1 cellular context compared by ENCODE assay signal in genomic region chr1:21541835-21542234, GRCh38.
A peak's percentile ranks its signal among the peaks of the same experiment; 100 is the strongest.
TF ChIP-seq lines count a peak whose summit lies in the region.

No MANE protein-coding gene starts in this region.

TF ChIP-seq in SK-N-SH, 30 proteins besides CTCF, POLR2A, EP300 and RAD21:
- TF ChIP-seq, protein P1, sequence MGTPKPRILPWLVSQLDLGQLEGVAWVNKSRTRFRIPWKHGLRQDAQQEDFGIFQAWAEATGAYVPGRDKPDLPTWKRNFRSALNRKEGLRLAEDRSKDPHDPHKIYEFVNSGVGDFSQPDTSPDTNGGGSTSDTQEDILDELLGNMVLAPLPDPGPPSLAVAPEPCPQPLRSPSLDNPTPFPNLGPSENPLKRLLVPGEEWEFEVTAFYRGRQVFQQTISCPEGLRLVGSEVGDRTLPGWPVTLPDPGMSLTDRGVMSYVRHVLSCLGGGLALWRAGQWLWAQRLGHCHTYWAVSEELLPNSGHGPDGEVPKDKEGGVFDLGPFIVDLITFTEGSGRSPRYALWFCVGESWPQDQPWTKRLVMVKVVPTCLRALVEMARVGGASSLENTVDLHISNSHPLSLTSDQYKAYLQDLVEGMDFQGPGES (IDR thresholded peaks at IDR 0.05; ENCODE audit: low read depth, low read length), result no peak
- TF ChIP-seq, protein P2, sequence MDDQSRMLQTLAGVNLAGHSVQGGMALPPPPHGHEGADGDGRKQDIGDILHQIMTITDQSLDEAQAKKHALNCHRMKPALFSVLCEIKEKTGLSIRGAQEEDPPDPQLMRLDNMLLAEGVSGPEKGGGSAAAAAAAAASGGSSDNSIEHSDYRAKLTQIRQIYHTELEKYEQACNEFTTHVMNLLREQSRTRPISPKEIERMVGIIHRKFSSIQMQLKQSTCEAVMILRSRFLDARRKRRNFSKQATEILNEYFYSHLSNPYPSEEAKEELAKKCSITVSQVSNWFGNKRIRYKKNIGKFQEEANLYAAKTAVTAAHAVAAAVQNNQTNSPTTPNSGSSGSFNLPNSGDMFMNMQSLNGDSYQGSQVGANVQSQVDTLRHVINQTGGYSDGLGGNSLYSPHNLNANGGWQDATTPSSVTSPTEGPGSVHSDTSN (IDR thresholded peaks at IDR 0.05), result peak; percentile 76
- TF ChIP-seq TCF12 (IDR thresholded peaks at IDR 0.05), result peak; percentile 42; the same call in 1 of the 2 replicates
